In the genomic region with DNA sequence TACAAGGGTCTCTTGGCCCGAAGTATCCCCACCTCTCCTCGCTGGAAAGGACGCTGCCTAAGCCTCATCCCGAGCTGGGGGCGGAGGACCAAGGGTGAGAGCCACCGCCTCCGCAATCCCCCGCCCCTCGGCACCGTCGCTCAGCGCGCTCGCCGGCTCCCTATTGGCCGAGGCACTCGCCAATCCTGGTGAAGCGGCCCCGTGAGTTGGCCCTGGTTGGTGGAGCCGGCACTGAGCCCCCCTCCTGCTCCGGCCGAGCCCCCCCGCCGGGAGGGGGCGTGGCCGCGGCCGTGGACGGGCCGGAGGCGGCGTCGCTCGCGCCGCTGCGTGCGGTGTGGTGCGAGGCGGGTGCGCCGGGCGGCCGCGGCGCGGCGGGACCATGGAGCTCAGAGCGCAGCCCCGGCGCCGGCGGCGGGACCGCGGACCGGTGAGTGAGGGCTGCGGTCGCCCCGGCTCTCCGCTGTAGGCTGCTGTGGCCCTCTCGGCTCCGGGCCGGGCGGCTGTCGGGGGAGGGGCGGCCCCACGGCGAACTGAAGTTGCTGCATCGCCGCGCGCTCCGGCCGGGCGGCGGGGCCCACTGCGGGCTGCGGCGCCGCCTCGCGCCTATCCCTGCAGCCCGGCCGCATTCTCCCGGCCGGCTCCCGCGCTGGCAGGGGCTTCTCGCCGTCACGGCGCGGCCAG, we compare ENCODE assay signal across 8 cellular contexts. TPM values are rescaled to one million over a fixed set of nuclear protein-coding genes. Genes with fewer than 3 reads are reported as not detected.
DNase-seq lines count a peak whose midpoint lies in the region; ATAC-seq and TF ChIP-seq lines count a peak whose summit lies in the region.

Gene WASF3, plus strand, starts transcription at position 291 of the 681 bp plus-strand sequence. CDS start 84,588 bp downstream, outside the sequence.

- H3K27me3 ChIP-seq in WERI-Rb-1 (ENCODE audit: insufficient read depth, low read depth, severe bottlenecking) (no peaks in the 10 kb centered on the region), ectodermal cell (ENCODE audit: control insufficient read depth, insufficient read depth, low read length, poor library complexity, severe bottlenecking) (no peaks in the 10 kb centered on the region), liver (ENCODE audit: control insufficient read depth in 4 of 4, insufficient read depth in 4 of 4, low read length in 3 of 4) (no peaks in the 10 kb centered on the region)

- H3K4me1 ChIP-seq in ectodermal cell (ENCODE audit: control insufficient read depth, insufficient read depth, low read length) = peaks cover 25% of the 10 kb centered on the region
- H3K4me1 ChIP-seq in liver (ENCODE audit: control insufficient read depth in 4 of 4, insufficient read depth in 4 of 4, low read length in 3 of 4) = peaks cover 3 to 23% (median 10%) of the 10 kb centered on the region in 4 donors

- H3K9me3 ChIP-seq in WERI-Rb-1 (ENCODE audit: severe bottlenecking) (no peaks in the 10 kb centered on the region), ectodermal cell (ENCODE audit: control insufficient read depth, low read length) (no peaks in the 10 kb centered on the region), liver (ENCODE audit: control insufficient read depth in 4 of 4, low read length in 3 of 4) (peaks cover 0 to 3% (median 0%) of the 10 kb centered on the region in 4 donors)

- H3K27ac ChIP-seq in 22Rv1 (peak within 1 kb of the TSS; percentile 40), WERI-Rb-1 (peak within 1 kb of the TSS; percentile 88), ectodermal cell (ENCODE audit: insufficient read depth, low read depth, low read length, poor library complexity, severe bottlenecking) (peak within 1 kb of the TSS; percentile 56), liver (ENCODE audit: low read depth in 1 of 2, low read length in 2 of 2) (peak within 1 kb of the TSS; percentile 28 to 56)

- no peaks in the 10 kb centered on the region for H3K36me3 ChIP-seq in WERI-Rb-1
- H3K36me3 ChIP-seq in ectodermal cell (ENCODE audit: control insufficient read depth, insufficient read depth, low read length) = no peaks in the 10 kb centered on the region
- H3K36me3 ChIP-seq in liver (ENCODE audit: control insufficient read depth in 4 of 4, insufficient read depth in 3 of 4, low read depth in 1 of 4, low read length in 3 of 4) = no peaks in the 10 kb centered on the region

- 0% methylated on average over 94 of the region's 94 CpGs for WGBS in ectodermal cell, 2 experiments
- WGBS in liver = 1% methylated on average over 94 of the region's 94 CpGs

- H3K4me3 ChIP-seq in WERI-Rb-1 (ENCODE audit: low read depth, low read length) (peak within 1 kb of the TSS; percentile 93), ectodermal cell (ENCODE audit: insufficient read depth, low read depth, low read length) (peak within 1 kb of the TSS; percentile 63), liver (ENCODE audit: low read depth in 1 of 3, low read length in 3 of 3) (peak within 1 kb of the TSS; percentile 66 to 74 (median 69))

- TF ChIP-seq CTCF in 22Rv1 (IDR thresholded peaks at IDR 0.05) (no peak), WERI-Rb-1 (IDR thresholded peaks at IDR 0.05; ENCODE audit: low read depth, low read length) (no peak), liver (IDR thresholded peaks at IDR 0.05; ENCODE audit: low read depth, low read length, missing input control) (no peak)

- DNase-seq in NCI-H2081 (lab: John Stamatoyannopoulos, UW) = peak; percentile 88 to 94
- DNase-seq in WERI-Rb-1 = peak; percentile 100
- peak; percentile 24 to 49 for DNase-seq in stimulated activated CD4-positive, alpha-beta T cell treated with anti-CD3 and anti-CD28 coated beads, Interleukin-2, amount 100 ng/mL, for 48 hours

- peak within 1 kb of the TSS in 1 of 2 donors; percentile 54 for H3K9ac ChIP-seq in liver (ENCODE audit: low read depth in 1 of 2, low read length in 2 of 2)

- peak; percentile 88 for ATAC-seq in GM18520 (IDR thresholded peaks at IDR 0.05; ENCODE audit: unreplicated experiment)
- ATAC-seq in HG03039 (IDR thresholded peaks at IDR 0.05; ENCODE audit: unreplicated experiment) = peak; percentile 95

- no peak for TF ChIP-seq RAD21 in liver (IDR thresholded peaks at IDR 0.05)

TF ChIP-seq in liver, 16 proteins besides CTCF, POLR2A, EP300 and RAD21:
- TF ChIP-seq HNF4G (IDR thresholded peaks at IDR 0.05) (no peak), FOXA2 (IDR thresholded peaks at IDR 0.05) (no peak), SP1 (IDR thresholded peaks at IDR 0.05) (peak; percentile 44), HNF4A (conservative IDR thresholded peaks at IDR 0.05) (no peak), EGR1 (IDR thresholded peaks at IDR 0.05; ENCODE audit: low read depth in 2 of 2) (peak; percentile 44 to 75), FOXA1 (IDR thresholded peaks at IDR 0.05) (no peak)
- TF ChIP-seq, protein P1, sequence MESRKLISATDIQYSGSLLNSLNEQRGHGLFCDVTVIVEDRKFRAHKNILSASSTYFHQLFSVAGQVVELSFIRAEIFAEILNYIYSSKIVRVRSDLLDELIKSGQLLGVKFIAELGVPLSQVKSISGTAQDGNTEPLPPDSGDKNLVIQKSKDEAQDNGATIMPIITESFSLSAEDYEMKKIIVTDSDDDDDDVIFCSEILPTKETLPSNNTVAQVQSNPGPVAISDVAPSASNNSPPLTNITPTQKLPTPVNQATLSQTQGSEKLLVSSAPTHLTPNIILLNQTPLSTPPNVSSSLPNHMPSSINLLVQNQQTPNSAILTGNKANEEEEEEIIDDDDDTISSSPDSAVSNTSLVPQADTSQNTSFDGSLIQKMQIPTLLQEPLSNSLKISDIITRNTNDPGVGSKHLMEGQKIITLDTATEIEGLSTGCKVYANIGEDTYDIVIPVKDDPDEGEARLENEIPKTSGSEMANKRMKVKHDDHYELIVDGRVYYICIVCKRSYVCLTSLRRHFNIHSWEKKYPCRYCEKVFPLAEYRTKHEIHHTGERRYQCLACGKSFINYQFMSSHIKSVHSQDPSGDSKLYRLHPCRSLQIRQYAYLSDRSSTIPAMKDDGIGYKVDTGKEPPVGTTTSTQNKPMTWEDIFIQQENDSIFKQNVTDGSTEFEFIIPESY (IDR thresholded peaks at IDR 0.05) = no peak
- TF ChIP-seq, protein P2, sequence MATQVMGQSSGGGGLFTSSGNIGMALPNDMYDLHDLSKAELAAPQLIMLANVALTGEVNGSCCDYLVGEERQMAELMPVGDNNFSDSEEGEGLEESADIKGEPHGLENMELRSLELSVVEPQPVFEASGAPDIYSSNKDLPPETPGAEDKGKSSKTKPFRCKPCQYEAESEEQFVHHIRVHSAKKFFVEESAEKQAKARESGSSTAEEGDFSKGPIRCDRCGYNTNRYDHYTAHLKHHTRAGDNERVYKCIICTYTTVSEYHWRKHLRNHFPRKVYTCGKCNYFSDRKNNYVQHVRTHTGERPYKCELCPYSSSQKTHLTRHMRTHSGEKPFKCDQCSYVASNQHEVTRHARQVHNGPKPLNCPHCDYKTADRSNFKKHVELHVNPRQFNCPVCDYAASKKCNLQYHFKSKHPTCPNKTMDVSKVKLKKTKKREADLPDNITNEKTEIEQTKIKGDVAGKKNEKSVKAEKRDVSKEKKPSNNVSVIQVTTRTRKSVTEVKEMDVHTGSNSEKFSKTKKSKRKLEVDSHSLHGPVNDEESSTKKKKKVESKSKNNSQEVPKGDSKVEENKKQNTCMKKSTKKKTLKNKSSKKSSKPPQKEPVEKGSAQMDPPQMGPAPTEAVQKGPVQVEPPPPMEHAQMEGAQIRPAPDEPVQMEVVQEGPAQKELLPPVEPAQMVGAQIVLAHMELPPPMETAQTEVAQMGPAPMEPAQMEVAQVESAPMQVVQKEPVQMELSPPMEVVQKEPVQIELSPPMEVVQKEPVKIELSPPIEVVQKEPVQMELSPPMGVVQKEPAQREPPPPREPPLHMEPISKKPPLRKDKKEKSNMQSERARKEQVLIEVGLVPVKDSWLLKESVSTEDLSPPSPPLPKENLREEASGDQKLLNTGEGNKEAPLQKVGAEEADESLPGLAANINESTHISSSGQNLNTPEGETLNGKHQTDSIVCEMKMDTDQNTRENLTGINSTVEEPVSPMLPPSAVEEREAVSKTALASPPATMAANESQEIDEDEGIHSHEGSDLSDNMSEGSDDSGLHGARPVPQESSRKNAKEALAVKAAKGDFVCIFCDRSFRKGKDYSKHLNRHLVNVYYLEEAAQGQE (IDR thresholded peaks at IDR 0.05) = no peak
- TF ChIP-seq, protein P3, sequence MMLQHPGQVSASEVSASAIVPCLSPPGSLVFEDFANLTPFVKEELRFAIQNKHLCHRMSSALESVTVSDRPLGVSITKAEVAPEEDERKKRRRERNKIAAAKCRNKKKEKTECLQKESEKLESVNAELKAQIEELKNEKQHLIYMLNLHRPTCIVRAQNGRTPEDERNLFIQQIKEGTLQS (IDR thresholded peaks at IDR 0.05) = no peak

RNA-seq across cellular contexts. Expression of gene WASF3, which starts in this region (rescaled TPM):
- polyA plus RNA-seq in ectodermal cell (2013, experiment 1 of 4) = 127 TPM
- polyA plus RNA-seq in ectodermal cell (2013, experiment 2 of 4) = 135 TPM
- polyA plus RNA-seq in ectodermal cell (2013, experiment 3 of 4) = 89.2 TPM
- 111 TPM for polyA plus RNA-seq in ectodermal cell (2013, experiment 4 of 4)
- 1 to 10 TPM; 2.2 to 4.9 TPM for total RNA-seq in liver
- polyA plus RNA-seq in liver = 1 to 10 TPM in 1 of 2 donors, under 1 TPM in 1; 0.82 to 2.3 TPM

Comparison
In these comparisons a context has a peak if more than half of its experiments do, and no peak if none do; other contexts are left out.
1. Peak in every context shown above with its lines: DNase-seq, ATAC-seq, H3K4me3 ChIP-seq and H3K27ac ChIP-seq.
2. DNase-seq: peak in every context shown above with its lines; median percentile 100 in WERI-Rb-1; 91 in NCI-H2081; 36 in stimulated activated CD4-positive, alpha-beta T cell treated with anti-CD3 and anti-CD28 coated beads, Interleukin-2, amount 100 ng/mL, for 48 hours.